8 cellular contexts compared by ENCODE assay signal in the genomic region with DNA sequence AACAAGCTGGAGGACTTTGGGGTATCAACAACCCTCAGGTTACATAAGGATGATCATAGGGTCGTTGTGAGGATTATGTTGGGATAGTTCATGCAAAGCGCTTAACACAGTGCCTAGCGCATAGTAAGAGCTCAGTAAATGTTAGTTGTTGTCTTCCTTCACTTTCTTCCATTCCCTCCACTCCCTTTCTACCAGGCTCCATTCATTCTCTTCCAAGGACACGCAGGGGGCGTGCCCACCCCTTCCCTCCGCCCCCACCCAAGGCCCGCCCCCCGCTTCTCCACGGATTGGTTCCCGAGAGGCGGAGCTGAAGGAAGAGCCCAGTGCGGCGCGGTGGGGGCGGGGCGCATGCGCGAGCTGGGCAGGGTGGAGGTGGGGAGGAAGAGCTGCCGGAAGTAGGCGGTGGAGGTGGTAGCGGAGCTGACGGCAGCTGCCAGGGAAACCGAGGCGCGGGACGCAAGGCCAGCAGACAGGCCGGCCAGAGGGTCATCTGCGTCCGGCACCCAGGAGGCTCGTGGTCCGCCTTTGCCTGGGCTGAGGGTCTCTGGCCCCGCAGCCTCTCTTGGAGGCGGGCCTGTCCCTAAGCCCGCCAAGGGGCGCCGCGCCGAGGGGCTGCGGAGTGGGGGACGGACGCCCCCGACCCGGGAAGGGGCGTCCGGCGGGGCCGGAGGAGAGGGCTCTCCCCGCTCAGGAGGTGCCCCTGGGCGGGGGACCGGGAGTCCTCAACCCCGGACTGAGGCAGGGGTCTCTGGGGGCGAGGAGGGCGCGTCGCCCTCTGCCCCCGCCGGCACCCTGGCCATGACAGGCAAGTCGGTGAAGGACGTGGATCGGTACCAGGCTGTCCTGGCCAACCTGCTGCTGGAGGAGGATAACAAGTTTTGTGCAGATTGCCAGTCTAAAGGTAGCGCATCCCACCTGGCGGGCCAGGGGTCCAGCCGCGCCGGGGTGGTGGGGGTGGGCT. TPM values are rescaled to one million over a fixed set of nuclear protein-coding genes. Genes with fewer than 3 reads are reported as not detected.
DNase-seq lines count a peak whose midpoint lies in the region; ATAC-seq and TF ChIP-seq lines count a peak whose summit lies in the region.

A gene (plus strand): TSS at position 405 of the 961 bp plus-strand sequence. CDS start 394 bp downstream, at position 799.

- peak within 1 kb of the TSS; percentile 27 for H3K9ac ChIP-seq in iPS-18a (ENCODE audit: low read length)
- peak within 1 kb of the TSS; percentile 86 to 91 (median 88) for H3K9ac ChIP-seq in skeletal muscle tissue (ENCODE audit: low read depth in 1 of 3, low read length in 3 of 3)

- ATAC-seq in GM18870 (IDR thresholded peaks at IDR 0.05; ENCODE audit: unreplicated experiment) (peak; percentile 62), HG03108 (IDR thresholded peaks at IDR 0.05; ENCODE audit: unreplicated experiment) (peak; percentile 87)

- H3K9me3 ChIP-seq in A673 (ENCODE audit: low read depth, low read length, poor library complexity, severe bottlenecking) = no peaks in the 10 kb centered on the region
- no peaks in the 10 kb centered on the region for H3K9me3 ChIP-seq in iPS-18a (ENCODE audit: control insufficient read depth, low read depth, low read length)
- no peaks in the 10 kb centered on the region for H3K9me3 ChIP-seq in skeletal muscle tissue (ENCODE audit: control insufficient read depth in 3 of 3, low read length in 3 of 3)

- H3K27ac ChIP-seq in A673 (ENCODE audit: low read depth, low read length, poor library complexity, severe bottlenecking) = peak within 1 kb of the TSS; percentile 67
- peak within 1 kb of the TSS; percentile 86 for H3K27ac ChIP-seq in VCaP
- no peak within 1 kb of the TSS for H3K27ac ChIP-seq in iPS-18a (ENCODE audit: low read length)
- peak within 1 kb of the TSS; percentile 82 for H3K27ac ChIP-seq in skeletal muscle tissue (ENCODE audit: low read depth, low read length)

- CTCF ChIA-PET in A673 (lab: Charles Lee) = interaction anchor here (0.6 to 2.1 kb wide), 5 partner anchors 17 to 630 kb away, joined by 3 to 12 read pairs (median 5); no protein-coding TSS in a partner anchor

- POLR2A ChIA-PET in A673 (lab: Charles Lee; ENCODE audit: low non-redundant PET) = interaction anchor here (0.6 to 1.0 kb wide), 5 partner anchors 10 to 198 kb away, joined by 3 to 12 read pairs (median 6); no protein-coding TSS in a partner anchor

- no peaks in the 10 kb centered on the region for H3K36me3 ChIP-seq in A673 (ENCODE audit: insufficient read depth, low read length, poor library complexity, severe bottlenecking)
- H3K36me3 ChIP-seq in iPS-18a (ENCODE audit: control insufficient read depth, low read depth, low read length) = no peaks in the 10 kb centered on the region
- H3K36me3 ChIP-seq in skeletal muscle tissue (ENCODE audit: control insufficient read depth in 3 of 3, insufficient read depth in 3 of 3, low read length in 3 of 3) = no peaks in the 10 kb centered on the region

- no peak for TF ChIP-seq CTCF in A673 (conservative IDR thresholded peaks at IDR 0.05; ENCODE audit: low read depth, low read length)
- TF ChIP-seq CTCF in VCaP (conservative IDR thresholded peaks at IDR 0.05) = no peak

- H3K4me3 ChIP-seq in A673 (ENCODE audit: low read depth, low read length, poor library complexity, severe bottlenecking) (peak within 1 kb of the TSS; percentile 99), iPS-18a (ENCODE audit: low read length) (peak within 1 kb of the TSS; percentile 88), skeletal muscle tissue (ENCODE audit: low read length in 3 of 3) (peak within 1 kb of the TSS; percentile 89 to 92 (median 91))

- H3K27me3 ChIP-seq in A673 (replicated peaks; ENCODE audit: insufficient read depth, low read depth, low read length, poor library complexity) (no peaks in the 10 kb centered on the region), iPS-18a (ENCODE audit: control insufficient read depth, insufficient read depth, low read length) (peaks cover 9% of the 10 kb centered on the region), skeletal muscle tissue (ENCODE audit: control insufficient read depth in 3 of 3, insufficient read depth in 3 of 3, low read length in 3 of 3) (no peaks in the 10 kb centered on the region)

- H3K4me1 ChIP-seq in A673 (ENCODE audit: insufficient read depth, low read length, poor library complexity, severe bottlenecking) (peaks cover 42% of the 10 kb centered on the region), iPS-18a (ENCODE audit: control insufficient read depth, low read depth, low read length) (peaks cover 10% of the 10 kb centered on the region), skeletal muscle tissue (ENCODE audit: control insufficient read depth in 3 of 3, insufficient read depth in 3 of 3, low read length in 3 of 3) (peaks cover 8 to 21% (median 16%) of the 10 kb centered on the region in 3 donors)

- intact Hi-C loops in A673 (cut with micrococcal nuclease; ENCODE audit: unreplicated experiment) = no loop called here

- no TSS peak for BruUV-seq in A673 (replicated peaks; lab: Mats Ljungman, UMichigan)

- peak; percentile 99 for DNase-seq in A673 (ENCODE audit: low spot score)
- DNase-seq in NCI-H2196 treated with DMSO at 0.1 percent for 48 hours (lab: John Stamatoyannopoulos, UW; ENCODE audit: unreplicated experiment) = peak; percentile 90
- DNase-seq in T47D (ENCODE audit: low read depth in 1 of 2, low spot score in 1 of 2) = peak; percentile 87 to 96

- in situ Hi-C loops in T47D (cut with HindIII; ENCODE audit: low pct_unique_long_range_greater_than_20kb, low sequenced_read_pairs) = no loop called here

RNA-seq across cellular contexts. Expression of the gene that starts here (rescaled TPM):
- total RNA-seq in A673 (2021) (52.0 and 58.5 TPM in 2 replicates), skeletal muscle tissue (9.9 TPM)
